In genomic region chr7:41869091-41869490, GRCh38 we compare ENCODE assay signal across 15 cellular contexts.
DNase-seq lines count a peak whose midpoint lies in the region; ATAC-seq and TF ChIP-seq lines count a peak whose summit lies in the region.
"Had no signal": no experiment of that assay in that cellular context is flagged by ENCODE, and none has a peak within 500 bp of the region (broad histone marks: within the 10 kb centered on the region; RNA-seq: fewer than 3 reads in every experiment).

No MANE protein-coding gene starts in this region.

- H3K4me3 ChIP-seq in ACC112 (ENCODE audit: low read depth, low read length) (no peak overlapping the region), GM23248 (0 out of 2 replicates have a peak overlapping the region, but pooled peaks have one; percentile 10), foreskin fibroblast (ENCODE audit: low read depth in 1 of 2, low read length in 2 of 2) (no peak overlapping the region), esophagus muscularis mucosa (no peak overlapping the region)
- H3K4me3 ChIP-seq: psoas muscle, upper lobe of left lung had no signal

- H3F3A ChIP-seq in GM23248 (ENCODE audit: insufficient read depth): peaks cover 23% of the 10 kb centered on the region

- H3K27me3 ChIP-seq in ACC112 (ENCODE audit: insufficient read depth, low read length) (no peaks in the 10 kb centered on the region), GM23248 (replicated peaks; ENCODE audit: insufficient read depth) (no peaks in the 10 kb centered on the region), esophagus muscularis mucosa (no peaks in the 10 kb centered on the region)
- H3K27me3 ChIP-seq: upper lobe of left lung had no signal

- H3K4me1 Mint-ChIP-seq in activated T-helper 1 cell treated with anti-CD3 and anti-CD28 coated beads, Interleukin-12 subunit alpha, Interleukin-12 subunit beta, Interleukin-2, Interleukin-4 antibody, amounts not matched to agents 30 ng/mL and 10 ng/mL and 1 ng/mL, durations not matched to agents 14 hours and 24 hours and 36 hours (ENCODE audit: low read depth): peaks cover 44% of the 10 kb centered on the region

- TF ChIP-seq EP300 in esophagus muscularis mucosa (IDR thresholded peaks at IDR 0.05): no peak

- peaks cover 41% of the 10 kb centered on the region for H3K9me3 Mint-ChIP-seq in activated T-helper 1 cell treated with anti-CD3 and anti-CD28 coated beads, Interleukin-12 subunit alpha, Interleukin-12 subunit beta, Interleukin-2, Interleukin-4 antibody, amounts not matched to agents 30 ng/mL and 10 ng/mL and 1 ng/mL, durations not matched to agents 14 hours and 24 hours and 36 hours

- no peak for TF ChIP-seq POLR2A in esophagus muscularis mucosa (IDR thresholded peaks at IDR 0.05; ENCODE audit: low read depth)

- H3K9me2 ChIP-seq in GM23248 (ENCODE audit: insufficient read depth): no peaks in the 10 kb centered on the region

- H2AFZ ChIP-seq in ACC112 (ENCODE audit: low read length, unreplicated experiment) (no peak overlapping the region), GM23248 (no peak overlapping the region)

- no peak overlapping the region for H3K4me3 Mint-ChIP-seq in activated T-helper 1 cell treated with anti-CD3 and anti-CD28 coated beads, Interleukin-12 subunit alpha, Interleukin-12 subunit beta, Interleukin-2, Interleukin-4 antibody, amounts not matched to agents 30 ng/mL and 10 ng/mL and 1 ng/mL, durations not matched to agents 14 hours and 24 hours and 36 hours

- H3K79me2 ChIP-seq in ACC112 (ENCODE audit: control insufficient read depth, insufficient read depth, low read length, unreplicated experiment) (no peaks in the 10 kb centered on the region), GM23248 (ENCODE audit: insufficient read depth) (no peaks in the 10 kb centered on the region)

- no peaks in the 10 kb centered on the region for H4K20me1 ChIP-seq in GM23248 (ENCODE audit: insufficient read depth)

- DNase-seq in GM23248 (peak; percentile 82), foreskin fibroblast (peak; percentile 75 to 87), esophagus muscularis mucosa (ENCODE audit: extremely low spot score) (no peak), NCI-H82 treated with DMSO at 0.1 percent for 48 hours (lab: John Stamatoyannopoulos, UW; ENCODE audit: unreplicated experiment) (no peak)
- no peak for DNase-seq in activated T-helper 1 cell treated with anti-CD3 and anti-CD28 coated beads, Interleukin-12 subunit alpha, Interleukin-12 subunit beta, Interleukin-2, Interleukin-4 antibody, amounts not matched to agents 30 ng/mL and 10 ng/mL and 1 ng/mL, durations not matched to agents 14 hours and 24 hours and 36 hours (ENCODE audit: low spot score)
- DNase-seq in stimulated activated CD4-positive, alpha-beta T cell treated with anti-CD3 and anti-CD28 coated beads, Interleukin-4, amount 100 ng/mL, for 1 hour: no peak
- DNase-seq: activated CD4-positive, alpha-beta T cell treated with anti-CD3 and anti-CD28 coated beads for 4 hours; activated T-cell treated with anti-CD3 and anti-CD28 coated beads, Interleukin-2, amount 50 U/mL, for 48 hours; DMS 273 treated with DMSO at 0.1 percent for 48 hours; psoas muscle; stimulated activated CD8-positive, alpha-beta memory T cell treated with anti-CD3 and anti-CD28 coated beads, Interleukin-4, amount 100 ng/mL, for 48 hours; T-helper 1 cell; upper lobe of left lung had no signal

- H3K36me3 ChIP-seq in ACC112 (ENCODE audit: insufficient read depth, low read length) (no peaks in the 10 kb centered on the region), GM23248 (ENCODE audit: low read depth) (no peaks in the 10 kb centered on the region), esophagus muscularis mucosa (no peaks in the 10 kb centered on the region)
- H3K36me3 ChIP-seq: upper lobe of left lung had no signal

- H3K27ac Mint-ChIP-seq in activated T-helper 1 cell treated with anti-CD3 and anti-CD28 coated beads, Interleukin-12 subunit alpha, Interleukin-12 subunit beta, Interleukin-2, Interleukin-4 antibody, amounts not matched to agents 30 ng/mL and 10 ng/mL and 1 ng/mL, durations not matched to agents 14 hours and 24 hours and 36 hours: peak overlapping the region; percentile 21

- intact Hi-C loops in activated T-helper 1 cell treated with anti-CD3 and anti-CD28 coated beads, Interleukin-12 subunit alpha, Interleukin-12 subunit beta, Interleukin-2, Interleukin-4 antibody, amounts not matched to agents 30 ng/mL and 10 ng/mL and 1 ng/mL, durations not matched to agents 14 hours and 24 hours and 36 hours (cut with micrococcal nuclease): no loop called here
- intact Hi-C loops in esophagus muscularis mucosa (cut with DNase I): no loop called here

- in situ Hi-C loops in GM23248 (cut with MboI): no loop called here

- ATAC-seq in HG03354 (IDR thresholded peaks at IDR 0.05; ENCODE audit: poor library complexity, severe bottlenecking, unreplicated experiment): no peak
- ATAC-seq: psoas muscle had no signal

- H3K4me1 ChIP-seq in ACC112 (ENCODE audit: control insufficient read depth, insufficient read depth, low read length, unreplicated experiment) (peaks cover 18% of the 10 kb centered on the region), GM23248 (ENCODE audit: insufficient read depth) (peaks cover 40% of the 10 kb centered on the region), esophagus muscularis mucosa (peaks cover 0 to 8% (median 4%) of the 10 kb centered on the region in 4 donors)
- H3K4me1 ChIP-seq: psoas muscle, upper lobe of left lung had no signal

- H3K27me3 Mint-ChIP-seq in activated T-helper 1 cell treated with anti-CD3 and anti-CD28 coated beads, Interleukin-12 subunit alpha, Interleukin-12 subunit beta, Interleukin-2, Interleukin-4 antibody, amounts not matched to agents 30 ng/mL and 10 ng/mL and 1 ng/mL, durations not matched to agents 14 hours and 24 hours and 36 hours (ENCODE audit: insufficient read depth): no peaks in the 10 kb centered on the region

- 0 out of 2 replicates have a peak overlapping the region, but pooled peaks have one; percentile 50 for H3K9ac ChIP-seq in GM23248

- H3K4me2 ChIP-seq in GM23248 (ENCODE audit: unreplicated experiment): peak overlapping the region; percentile 63

- peak overlapping the region; percentile 38 for H3K27ac ChIP-seq in ACC112 (ENCODE audit: low read depth, low read length)
- H3K27ac ChIP-seq in GM23248: peak overlapping the region; percentile 74
- H3K27ac ChIP-seq in esophagus muscularis mucosa (replicated peaks in 1 of 4): no peak overlapping the region
- H3K27ac ChIP-seq: psoas muscle had no signal

- TF ChIP-seq CTCF in foreskin fibroblast (IDR thresholded peaks at IDR 0.05; ENCODE audit: low read depth, low read length) (no peak), esophagus muscularis mucosa (IDR thresholded peaks at IDR 0.05) (no peak)

- peaks cover 5% of the 10 kb centered on the region for H3K36me3 Mint-ChIP-seq in activated T-helper 1 cell treated with anti-CD3 and anti-CD28 coated beads, Interleukin-12 subunit alpha, Interleukin-12 subunit beta, Interleukin-2, Interleukin-4 antibody, amounts not matched to agents 30 ng/mL and 10 ng/mL and 1 ng/mL, durations not matched to agents 14 hours and 24 hours and 36 hours (ENCODE audit: low read depth)

- no peaks in the 10 kb centered on the region for H3K9me3 ChIP-seq in GM23248 (ENCODE audit: low read depth)
- H3K9me3 ChIP-seq in esophagus muscularis mucosa: peaks cover 0 to 9% (median 0%) of the 10 kb centered on the region in 4 donors
- H3K9me3 ChIP-seq: psoas muscle had no signal

Comparison
In these comparisons a context has a peak if more than half of its experiments do, and no peak if none do; other contexts are left out.
1. H3K27ac ChIP-seq: peak in ACC112 (single experiment) and GM23248 (single experiment); none in esophagus muscularis mucosa (0 of 4).
2. DNase-seq: peak in GM23248 (single experiment) and foreskin fibroblast (2 of 2); none in activated T-helper 1 cell treated with anti-CD3 and anti-CD28 coated beads, Interleukin-12 subunit alpha, Interleukin-12 subunit beta, Interleukin-2, Interleukin-4 antibody, amounts not matched to agents 30 ng/mL and 10 ng/mL and 1 ng/mL, durations not matched to agents 14 hours and 24 hours and 36 hours (single experiment), stimulated activated CD4-positive, alpha-beta T cell treated with anti-CD3 and anti-CD28 coated beads, Interleukin-4, amount 100 ng/mL, for 1 hour (single experiment), esophagus muscularis mucosa (single experiment) and NCI-H82 treated with DMSO at 0.1 percent for 48 hours (single experiment).